ENCODE assay signal across 21 cellular contexts in the genomic region with DNA sequence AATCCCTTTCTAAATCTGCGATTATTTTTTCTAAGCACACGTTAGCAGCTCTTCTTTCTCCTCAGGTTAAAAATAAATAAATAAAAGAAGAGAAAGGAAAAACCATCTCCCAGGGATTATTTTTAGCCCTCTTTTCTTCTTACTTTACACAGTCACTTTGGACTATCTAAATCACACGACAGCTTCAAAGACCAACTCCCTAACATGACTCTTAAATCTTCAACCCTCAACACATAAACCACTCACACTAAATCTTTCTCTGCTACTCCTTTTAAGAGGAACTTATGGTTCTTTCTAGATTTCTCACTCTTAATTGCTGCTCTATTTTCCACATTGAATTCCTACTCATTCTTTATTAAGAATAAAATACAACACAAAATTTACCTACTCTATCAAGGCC.
A peak's percentile ranks its signal among the peaks of the same experiment; 100 is the strongest.
DNase-seq lines count a peak whose midpoint lies in the region; ATAC-seq, FAIRE-seq and TF ChIP-seq lines count a peak whose summit lies in the region.
"Had no signal": no experiment of that assay in that cellular context is flagged by ENCODE, and none has a peak within 500 bp of the region (broad histone marks: within the 10 kb centered on the region; RNA-seq: fewer than 3 reads in every experiment).

No MANE protein-coding gene starts in this region.

- peak overlapping the region; percentile 92 for H3K27ac ChIP-seq in SU-DHL-6 (ENCODE audit: low read depth, low read length)
- no peak overlapping the region for H3K27ac ChIP-seq in naive thymus-derived CD4-positive, alpha-beta T cell (ENCODE audit: low read depth, low read length)
- H3K27ac ChIP-seq: SK-N-MC had no signal

- H3K4me3 Mint-ChIP-seq in activated CD4-positive, alpha-beta T cell treated with anti-CD3 and anti-CD28 coated beads for 36 hours, result no peak overlapping the region
- H3K4me3 Mint-ChIP-seq in naive thymus-derived CD4-positive, alpha-beta T cell, result peak overlapping the region in 1 of 10 donors; percentile 28
- no peak overlapping the region for H3K4me3 Mint-ChIP-seq in stimulated activated naive B cell treated with anti-CD40 and anti-IgM and Interleukin-4, amounts not matched to agents 10 μg/mL and 1 μg/mL and 100 μg/mL, for 72 hours
- H3K4me3 Mint-ChIP-seq: B cell, GM23338 had no signal

- peaks cover 1% of the 10 kb centered on the region for H3K9me3 Mint-ChIP-seq in activated CD4-positive, alpha-beta T cell treated with anti-CD3 and anti-CD28 coated beads for 36 hours (ENCODE audit: low read depth)
- H3K9me3 Mint-ChIP-seq in naive thymus-derived CD4-positive, alpha-beta T cell, result peaks cover 0 to 5% (median 0%) of the 10 kb centered on the region in 11 donors
- peaks cover 0 to 6% of the 10 kb centered on the region in 2 donors for H3K9me3 Mint-ChIP-seq in stimulated activated naive B cell treated with anti-CD40 and anti-IgM and Interleukin-4, amounts not matched to agents 10 μg/mL and 1 μg/mL and 100 μg/mL, for 72 hours
- H3K9me3 Mint-ChIP-seq: GM23338 had no signal

- peaks cover 49% of the 10 kb centered on the region for H3F3A ChIP-seq in SU-DHL-6 (ENCODE audit: insufficient read depth)

- peaks cover 14% of the 10 kb centered on the region for H3K4me1 Mint-ChIP-seq in activated CD4-positive, alpha-beta T cell treated with anti-CD3 and anti-CD28 coated beads for 36 hours
- H3K4me1 Mint-ChIP-seq in naive thymus-derived CD4-positive, alpha-beta T cell, result peaks cover 0 to 18% (median 10%) of the 10 kb centered on the region in 7 donors
- H3K4me1 Mint-ChIP-seq in stimulated activated naive B cell treated with anti-CD40 and anti-IgM and Interleukin-4, amounts not matched to agents 10 μg/mL and 1 μg/mL and 100 μg/mL, for 72 hours, result peaks cover 7 to 33% of the 10 kb centered on the region in 2 donors

- CTCF ChIA-PET in activated CD4-positive, alpha-beta T cell treated with anti-CD3 and anti-CD28 coated beads for 36 hours (lab: Charles Lee), result no interaction called here
- CTCF ChIA-PET in naive thymus-derived CD4-positive, alpha-beta T cell (lab: Charles Lee), result no interaction called here

- no peaks in the 10 kb centered on the region for H4K20me1 ChIP-seq in SU-DHL-6 (ENCODE audit: low read depth, low read length)

- POLR2A ChIA-PET in activated CD4-positive, alpha-beta T cell treated with anti-CD3 and anti-CD28 coated beads for 36 hours (lab: Charles Lee), result no interaction called here
- POLR2A ChIA-PET in naive thymus-derived CD4-positive, alpha-beta T cell (lab: Charles Lee), result no interaction called here

- intact Hi-C loops in activated CD4-positive, alpha-beta T cell treated with anti-CD3 and anti-CD28 coated beads for 36 hours (cut with DNase I, micrococcal nuclease), result no loop called here
- intact Hi-C loops in naive thymus-derived CD4-positive, alpha-beta T cell (cut with micrococcal nuclease), result no loop called here

- peak overlapping the region; percentile 56 for H3K4me2 ChIP-seq in SU-DHL-6 (ENCODE audit: low read depth, low read length, poor library complexity, severe bottlenecking)
- H3K4me2 ChIP-seq: GM23338 had no signal

- no peaks in the 10 kb centered on the region for H3K79me2 ChIP-seq in SU-DHL-6 (ENCODE audit: insufficient read depth, low read length)

- H3K27ac Mint-ChIP-seq in activated CD4-positive, alpha-beta T cell treated with anti-CD3 and anti-CD28 coated beads for 36 hours, result no peak overlapping the region
- H3K27ac Mint-ChIP-seq in naive thymus-derived CD4-positive, alpha-beta T cell, result peak overlapping the region in 5 of 9 donors; percentile 1 to 43 (median 30)
- no peak overlapping the region for H3K27ac Mint-ChIP-seq in stimulated activated naive B cell treated with anti-CD40 and anti-IgM and Interleukin-4, amounts not matched to agents 10 μg/mL and 1 μg/mL and 100 μg/mL, for 72 hours
- H3K27ac Mint-ChIP-seq: B cell, GM23338 had no signal

- H3K9ac ChIP-seq in SU-DHL-6 (ENCODE audit: low read length), result peak overlapping the region; percentile 23

- H3K36me3 Mint-ChIP-seq in activated CD4-positive, alpha-beta T cell treated with anti-CD3 and anti-CD28 coated beads for 36 hours (ENCODE audit: low read depth), result no peaks in the 10 kb centered on the region
- H3K36me3 Mint-ChIP-seq in naive thymus-derived CD4-positive, alpha-beta T cell, result peaks cover 0 to 5% (median 0%) of the 10 kb centered on the region in 5 donors
- H3K36me3 Mint-ChIP-seq in stimulated activated naive B cell treated with anti-CD40 and anti-IgM and Interleukin-4, amounts not matched to agents 10 μg/mL and 1 μg/mL and 100 μg/mL, for 72 hours, result peaks cover 0 to 2% of the 10 kb centered on the region in 2 donors

- H3K27me3 Mint-ChIP-seq in activated CD4-positive, alpha-beta T cell treated with anti-CD3 and anti-CD28 coated beads for 36 hours, result no peaks in the 10 kb centered on the region
- no peaks in the 10 kb centered on the region for H3K27me3 Mint-ChIP-seq in naive thymus-derived CD4-positive, alpha-beta T cell
- H3K27me3 Mint-ChIP-seq in stimulated activated naive B cell treated with anti-CD40 and anti-IgM and Interleukin-4, amounts not matched to agents 10 μg/mL and 1 μg/mL and 100 μg/mL, for 72 hours, result peaks cover 15 to 20% of the 10 kb centered on the region in 2 donors
- H3K27me3 Mint-ChIP-seq: CD4-positive, alpha-beta memory T cell had no signal

- DNase-seq in activated CD4-positive, alpha-beta T cell treated with anti-CD3 and anti-CD28 coated beads for 36 hours, result no peak
- DNase-seq in activated CD4-positive, alpha-beta T cell treated with anti-CD3 and anti-CD28 coated beads for 1 hour, result no peak
- DNase-seq in D721Med (ENCODE audit: insufficient read length, low spot score) (no peak), GM13977 (ENCODE audit: low spot score) (no peak), OCI-M2 (lab: John Stamatoyannopoulos, UW; ENCODE audit: unreplicated experiment) (no peak)
- no peak for DNase-seq in naive thymus-derived CD4-positive, alpha-beta T cell
- no peak for DNase-seq in stimulated activated naive B cell treated with anti-CD40 and anti-IgM and Interleukin-4, amounts not matched to agents 10 μg/mL and 1 μg/mL and 100 μg/mL, for 72 hours
- DNase-seq: CD4-positive, alpha-beta memory T cell; GF-D8; HCEC 1CT; Kasumi-1; MG63; NCI-H1694 treated with DMSO at 0.1 percent for 48 hours; NCI-H2107; NCI-H510A; NCI-H82; Right ventricle myocardium superior had no signal

- no peaks in the 10 kb centered on the region for H3K4me1 ChIP-seq in naive thymus-derived CD4-positive, alpha-beta T cell (ENCODE audit: control insufficient read depth in 2 of 2, insufficient read depth in 2 of 2, low read length in 2 of 2)

- H3K9me2 ChIP-seq in SU-DHL-6 (replicated peaks; ENCODE audit: insufficient read depth, low read length), result no peaks in the 10 kb centered on the region

- H3K36me3 ChIP-seq in SU-DHL-6 (ENCODE audit: low read length), result peaks cover 18% of the 10 kb centered on the region
- H3K36me3 ChIP-seq in naive thymus-derived CD4-positive, alpha-beta T cell (ENCODE audit: control insufficient read depth in 2 of 3, insufficient read depth in 3 of 3, low read length in 3 of 3), result no peaks in the 10 kb centered on the region
- H3K36me3 ChIP-seq: MG63 had no signal

- 0 out of 2 replicates have a peak, but pooled peaks cover 5% of the 10 kb centered on the region for H3K9me3 ChIP-seq in SU-DHL-6 (ENCODE audit: insufficient read depth, low read length)
- H3K9me3 ChIP-seq in naive thymus-derived CD4-positive, alpha-beta T cell (ENCODE audit: control insufficient read depth in 2 of 3, low read length in 3 of 3), result no peaks in the 10 kb centered on the region
- H3K9me3 ChIP-seq: MG63 had no signal

- TF ChIP-seq CTCF in D721Med (IDR thresholded peaks at IDR 0.05; ENCODE audit: insufficient read depth, missing control alignments) (no peak), SU-DHL-6 (IDR thresholded peaks at IDR 0.05; ENCODE audit: insufficient read depth, low read length, poor library complexity, severe bottlenecking) (no peak), GM13977 (IDR thresholded peaks at IDR 0.05; ENCODE audit: extremely low read depth, insufficient read depth, missing control alignments) (no peak)

- H3K27me3 ChIP-seq in SU-DHL-6 (ENCODE audit: low read length), result no peaks in the 10 kb centered on the region
- H3K27me3 ChIP-seq in naive thymus-derived CD4-positive, alpha-beta T cell (ENCODE audit: control insufficient read depth in 2 of 2, insufficient read depth in 2 of 2, low read length in 2 of 2), result no peaks in the 10 kb centered on the region
- H3K27me3 ChIP-seq: MG63 had no signal

- peak overlapping the region; percentile 3 for H3K4me3 ChIP-seq in SU-DHL-6 (ENCODE audit: insufficient read depth, low read length, poor library complexity, severe bottlenecking)
- H3K4me3 ChIP-seq in naive thymus-derived CD4-positive, alpha-beta T cell (ENCODE audit: low read length), result no peak overlapping the region
- H3K4me3 ChIP-seq: GM23338, MG63, SK-N-MC had no signal

- FAIRE-seq in D721Med (lab: Jason Lieb, UNC), result peak; percentile 80

- peak overlapping the region; percentile 65 for H2AFZ ChIP-seq in SU-DHL-6 (ENCODE audit: low read depth, low read length, severe bottlenecking)
- H2AFZ ChIP-seq: GM23338 had no signal

- in situ Hi-C loops in GM13977 (cut with MboI; ENCODE audit: low pct_unique_long_range_greater_than_20kb, low sequenced_read_pairs, unreplicated experiment), result loop anchor here (25.0 kb wide), 1 partner anchor 869 kb away; no protein-coding TSS in a partner anchor

- ATAC-seq in activated CD4-positive, alpha-beta T cell treated with anti-CD3 and anti-CD28 coated beads for 36 hours, result peak; percentile 39
- ATAC-seq in naive thymus-derived CD4-positive, alpha-beta T cell, result no peak
- ATAC-seq in stimulated activated naive B cell treated with anti-CD40 and anti-IgM and Interleukin-4, amounts not matched to agents 10 μg/mL and 1 μg/mL and 100 μg/mL, for 72 hours (replicated peaks), result no peak
- ATAC-seq: GM23338 had no signal

Comparison
In these comparisons a context has a peak if more than half of its experiments do, and no peak if none do; other contexts are left out.
1. H3K27ac Mint-ChIP-seq: peak in naive thymus-derived CD4-positive, alpha-beta T cell (5 of 9); none in activated CD4-positive, alpha-beta T cell treated with anti-CD3 and anti-CD28 coated beads for 36 hours (single experiment) and stimulated activated naive B cell treated with anti-CD40 and anti-IgM and Interleukin-4, amounts not matched to agents 10 μg/mL and 1 μg/mL and 100 μg/mL, for 72 hours (single experiment).